ENCODE assay signal across 11 cellular contexts in genomic region chr5:142864293-142865260, GRCh38.
A peak's percentile ranks its signal among the peaks of the same experiment; 100 is the strongest.
DNase-seq lines count a peak whose midpoint lies in the region; ATAC-seq and TF ChIP-seq lines count a peak whose summit lies in the region.
"Had no signal": no experiment of that assay in that cellular context is flagged by ENCODE, and none has a peak within 500 bp of the region (broad histone marks: within the 10 kb centered on the region; RNA-seq: fewer than 3 reads in every experiment).

No MANE protein-coding gene starts in this region.

- H3K27me3 ChIP-seq in Caco-2 (replicated peaks; ENCODE audit: control insufficient read depth, insufficient read depth, low read length) = no peaks in the 10 kb centered on the region

- H3K4me3 Mint-ChIP-seq in Caco-2 (ENCODE audit: unreplicated experiment) = peak overlapping the region; percentile 34
- H3K4me3 Mint-ChIP-seq in nephron = no peak overlapping the region
- no peak overlapping the region for H3K4me3 Mint-ChIP-seq in osteocyte (ENCODE audit: unreplicated experiment)

- H3K9me3 Mint-ChIP-seq in Caco-2 (ENCODE audit: unreplicated experiment) (no peaks in the 10 kb centered on the region), nephron (no peaks in the 10 kb centered on the region), osteocyte (ENCODE audit: unreplicated experiment) (no peaks in the 10 kb centered on the region)
- H3K9me3 Mint-ChIP-seq: activated T-helper 2 cell treated with anti-CD3 and anti-CD28 coated beads, Interferon-gamma antibody, Interleukin-2, Interleukin-4, amounts not matched to agents 10 μg/mL and 5 μg/mL and 100 μg/mL, durations not matched to agents 14 hours and 24 hours and 36 hours had no signal

- TF ChIP-seq CTCF in Caco-2 (IDR thresholded peaks at IDR 0.05; ENCODE audit: insufficient read depth in 1 of 2, low read depth in 1 of 2, low read length in 1 of 2, severe bottlenecking in 1 of 2, unreplicated experiment in 1 of 2) (no peak), nephron (IDR thresholded peaks at IDR 0.05; ENCODE audit: unreplicated experiment in 3 of 3) (no peak), osteocyte (IDR thresholded peaks at IDR 0.05) (no peak)

- H3K27me3 Mint-ChIP-seq in Caco-2 (ENCODE audit: insufficient read depth, unreplicated experiment) (no peaks in the 10 kb centered on the region), nephron (ENCODE audit: low read depth) (peaks cover 11% of the 10 kb centered on the region), osteocyte (ENCODE audit: unreplicated experiment) (no peaks in the 10 kb centered on the region)

- peaks cover 50% of the 10 kb centered on the region for H3K4me1 ChIP-seq in Caco-2

- POLR2A ChIA-PET in Caco-2 (lab: Charles Lee) = interaction anchor here (0.5 kb wide), 1 partner anchor 25 kb away, joined by 3 read pairs; no protein-coding TSS in a partner anchor

- intact Hi-C loops in Caco-2 (cut with micrococcal nuclease; ENCODE audit: unreplicated experiment) = loop anchor here (1.0 kb wide), 2 partner anchors 16 to 68 kb away; no protein-coding TSS in a partner anchor
- intact Hi-C loops in Right ventricle myocardium superior (cut with DNase I) = no loop called here

- H3K36me3 Mint-ChIP-seq in Caco-2 (ENCODE audit: insufficient read depth, unreplicated experiment) (peaks cover 21% of the 10 kb centered on the region), nephron (ENCODE audit: low read depth) (no peaks in the 10 kb centered on the region), osteocyte (ENCODE audit: unreplicated experiment) (no peaks in the 10 kb centered on the region)

- H3K4me3 ChIP-seq in Caco-2 (ENCODE audit: low read depth, low read length) = no peak overlapping the region

- peaks cover 39% of the 10 kb centered on the region for H3K4me1 Mint-ChIP-seq in Caco-2 (ENCODE audit: low read depth, unreplicated experiment)
- H3K4me1 Mint-ChIP-seq in nephron = peaks cover 24% of the 10 kb centered on the region
- H3K4me1 Mint-ChIP-seq in osteocyte (ENCODE audit: unreplicated experiment) = peaks cover 29% of the 10 kb centered on the region

- BruUV-seq in Caco-2 (replicated peaks; lab: Mats Ljungman, UMichigan) = no TSS peak

- H3K27ac Mint-ChIP-seq in Caco-2 (ENCODE audit: unreplicated experiment) = peak overlapping the region; percentile 20
- H3K27ac Mint-ChIP-seq in nephron = peak overlapping the region in 2 of 3 experiments; percentile 3 to 37
- no peak overlapping the region for H3K27ac Mint-ChIP-seq in osteocyte (ENCODE audit: unreplicated experiment)
- H3K27ac Mint-ChIP-seq: activated T-helper 2 cell treated with anti-CD3 and anti-CD28 coated beads, Interferon-gamma antibody, Interleukin-2, Interleukin-4, amounts not matched to agents 10 μg/mL and 5 μg/mL and 100 μg/mL, durations not matched to agents 14 hours and 24 hours and 36 hours had no signal

- CTCF ChIA-PET in Caco-2 (lab: Charles Lee) = interaction anchor here (1.2 to 1.9 kb wide), 4 partner anchors 16 to 111 kb away, joined by 3 to 12 read pairs (median 5); partner anchors contain the start of gene ARHGAP26

- no peaks in the 10 kb centered on the region for H3K36me3 ChIP-seq in Caco-2 (ENCODE audit: control insufficient read depth, insufficient read depth, low read length)

- DNase-seq in Caco-2 = peak in 1 of 2 experiments; percentile 30
- DNase-seq in NCI-H69 (lab: John Stamatoyannopoulos, UW) = peak; percentile 35
- no peak for DNase-seq in Right ventricle myocardium superior
- DNase-seq in osteocyte (ENCODE audit: extremely low spot score, unreplicated experiment) = no peak
- DNase-seq in activated CD8-positive, alpha-beta memory T cell treated with anti-CD3 and anti-CD28 coated beads, Interleukin-2, amount 50 U/mL, for 48 hours = no peak
- no peak for DNase-seq in OCI-M2 (lab: John Stamatoyannopoulos, UW; ENCODE audit: unreplicated experiment)
- DNase-seq: caudate nucleus, erythroblast, NCI-H187 treated with DMSO at 0.1 percent for 48 hours had no signal

- H3K9me3 ChIP-seq in Caco-2 = no peaks in the 10 kb centered on the region

- ATAC-seq in Right ventricle myocardium superior (ENCODE audit: poor library complexity) = peak; percentile 11
